ENCODE assay signal across 8 cellular contexts in the genomic region with DNA sequence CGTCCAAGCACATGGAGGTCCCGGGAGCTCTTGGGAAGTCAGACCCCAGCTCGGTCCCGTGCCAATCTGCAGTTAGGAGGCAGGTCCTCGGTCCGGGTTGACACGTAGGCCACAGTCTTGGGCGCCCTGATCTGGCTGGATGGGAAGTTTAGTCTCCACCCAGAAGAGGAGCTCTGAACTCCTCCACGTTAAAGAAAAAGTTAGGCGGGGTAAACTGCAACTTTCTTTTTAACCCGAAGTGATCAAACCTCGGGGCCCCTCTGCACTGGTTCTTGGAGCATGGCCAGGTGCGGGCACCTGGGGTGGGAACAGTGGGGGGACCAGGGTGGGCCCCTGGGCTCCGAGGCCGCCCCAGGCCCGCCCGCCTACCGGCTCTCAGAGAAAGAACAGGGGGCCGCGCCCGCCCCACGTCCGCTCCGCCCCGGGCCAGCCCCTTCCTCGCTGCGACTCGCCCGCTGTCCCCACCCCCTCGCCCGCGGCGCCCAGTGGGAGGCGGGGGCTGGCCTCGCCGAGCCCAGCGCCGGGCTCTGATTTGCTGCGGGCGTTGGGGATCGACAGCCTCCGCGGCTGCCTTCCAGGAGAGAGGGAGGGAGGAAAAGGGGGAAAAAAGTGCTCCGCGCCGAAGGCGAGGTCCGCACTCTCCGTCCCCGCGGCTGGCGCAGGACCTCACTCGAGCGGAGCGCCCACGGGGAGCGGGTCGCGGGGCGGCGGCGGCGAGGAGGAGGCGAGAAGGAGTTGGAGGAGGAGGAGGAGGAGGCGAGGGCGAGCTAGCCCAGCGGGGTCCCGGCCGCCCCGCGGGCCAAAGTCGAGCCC. TPM values are rescaled to one million over a fixed set of nuclear protein-coding genes. Genes with fewer than 3 reads are reported as not detected.
DNase-seq lines count a peak whose midpoint lies in the region; ATAC-seq and TF ChIP-seq lines count a peak whose summit lies in the region.

A gene (plus strand): TSS at position 631 of the 813 bp plus-strand sequence. CDS start 385 bp downstream, outside the sequence.

- H3K27ac ChIP-seq in H9 (ENCODE audit: insufficient read length, low read depth, low read length) (no peak within 1 kb of the TSS), brain microvascular endothelial cell (peak within 1 kb of the TSS; percentile 52), iPS-18a (ENCODE audit: low read length) (no peak within 1 kb of the TSS)

- H4K8ac ChIP-seq in H9 (replicated peaks; ENCODE audit: insufficient read length, low read depth, low read length): no peak within 1 kb of the TSS

- H3K4ac ChIP-seq in H9 (ENCODE audit: low read depth, low read length): no peak within 1 kb of the TSS

- no peak within 1 kb of the TSS for H3K56ac ChIP-seq in H9 (ENCODE audit: insufficient read length, low read depth, low read length)

- H3K36me3 Mint-ChIP-seq in H9 (ENCODE audit: insufficient read depth in 1 of 3, low read depth in 3 of 3): no peaks in the 10 kb centered on the region; a peak in 1 of 7 replicates

- peaks cover 20 to 46% of the 10 kb centered on the region in 2 experiments for H3K4me1 Mint-ChIP-seq in H9

- H3K4me1 ChIP-seq in H9 (ENCODE audit: insufficient read depth, low read length): no peaks in the 10 kb centered on the region; the same call in 1 of the 2 replicates
- H3K4me1 ChIP-seq in iPS-18a (ENCODE audit: control insufficient read depth, low read depth, low read length): peaks cover 30% of the 10 kb centered on the region

- no peaks in the 10 kb centered on the region for H3K79me2 ChIP-seq in H9 (ENCODE audit: insufficient read depth, low read length)

- peaks cover 7% of the 10 kb centered on the region for H3K23me2 ChIP-seq in H9 (ENCODE audit: insufficient read length, low read depth, low read length, poor library complexity, severe bottlenecking)

- H3K14ac ChIP-seq in H9 (ENCODE audit: insufficient read depth, low read length): no peak within 1 kb of the TSS

- H3K9me3 ChIP-seq in H9 (ENCODE audit: control insufficient read depth, low read depth, low read length): no peaks in the 10 kb centered on the region
- H3K9me3 ChIP-seq in iPS-18a (ENCODE audit: control insufficient read depth, low read depth, low read length): no peaks in the 10 kb centered on the region

- H3K27me3 Mint-ChIP-seq in H9 (ENCODE audit: low read depth): peaks cover 30% of the 10 kb centered on the region

- no CpG with 5 or more reads among the region's 72 CpGs for WGBS in H9 (ENCODE audit: extremely low coverage, insufficient read length, low lambda C conversion rate)

- no peaks in the 10 kb centered on the region for H3K9me3 Mint-ChIP-seq in H9

- no peaks in the 10 kb centered on the region for H3K79me1 ChIP-seq in H9 (ENCODE audit: insufficient read depth, low read depth, low read length, poor library complexity, severe bottlenecking)

- H3K23ac ChIP-seq in H9 (ENCODE audit: insufficient read length, low read depth, low read length): no peak within 1 kb of the TSS

- H2AK5ac ChIP-seq in H9 (ENCODE audit: insufficient read length, low read length): no peak within 1 kb of the TSS

- ATAC-seq in sciatic nerve (peak; percentile 82), HG02938 (IDR thresholded peaks at IDR 0.05; ENCODE audit: unreplicated experiment) (no peak), GM21717 (IDR thresholded peaks at IDR 0.05; ENCODE audit: unreplicated experiment) (no peak)

- H4K20me1 ChIP-seq in H9 (ENCODE audit: control insufficient read depth, insufficient read depth, insufficient read length): no peaks in the 10 kb centered on the region

- in situ Hi-C loops in brain microvascular endothelial cell (cut with HindIII; ENCODE audit: low pct_ligation_motif_present, low sequenced_read_pairs): loop anchor here (25.0 kb wide), 1 partner anchor 154 kb away; no protein-coding TSS in a partner anchor

- H2AFZ ChIP-seq in H9 (ENCODE audit: low read length): no peak within 1 kb of the TSS

- intact Hi-C loops in sciatic nerve (cut with DNase I): loop anchor here (10.0 kb wide), 1 partner anchor 187 kb away; no protein-coding TSS in a partner anchor

- H2BK15ac ChIP-seq in H9 (ENCODE audit: low read depth, low read length): no peak within 1 kb of the TSS

- H2BK5ac ChIP-seq in H9 (ENCODE audit: insufficient read length, low read length): no peak within 1 kb of the TSS

- TF ChIP-seq CTCF in H9 (conservative IDR thresholded peaks at IDR 0.05) (0 out of 3 replicates have a peak, but pooled peaks have one; percentile 22), brain microvascular endothelial cell (IDR thresholded peaks at IDR 0.05; ENCODE audit: low read depth, low read length, missing control alignments) (peak; percentile 8)

- no peak within 1 kb of the TSS for H2BK120ac ChIP-seq in H9 (ENCODE audit: low read depth, low read length, poor library complexity, severe bottlenecking)

- H2BK20ac ChIP-seq in H9 (ENCODE audit: low read depth, low read length, poor library complexity, severe bottlenecking): no peak within 1 kb of the TSS

- no peak within 1 kb of the TSS for H2BK12ac ChIP-seq in H9 (ENCODE audit: insufficient read length, low read depth, low read length)

- no peak within 1 kb of the TSS for H4K5ac ChIP-seq in H9 (ENCODE audit: insufficient read length, low read depth, low read length)

- H3K4me2 ChIP-seq in H9 (ENCODE audit: insufficient read depth, insufficient read length, low read length): peak within 1 kb of the TSS; percentile 65

- no peak within 1 kb of the TSS for H4K91ac ChIP-seq in H9 (ENCODE audit: insufficient read length, low read depth, low read length)

- H3K4me3 ChIP-seq in brain microvascular endothelial cell (ENCODE audit: low read depth, low read length) (peak within 1 kb of the TSS; percentile 96), iPS-18a (ENCODE audit: low read length) (peak within 1 kb of the TSS; percentile 58)

- peak; percentile 92 for DNase-seq in H9
- peak; percentile 23 for DNase-seq in SK-N-DZ (ENCODE audit: low spot score)
- peak; percentile 87 for DNase-seq in brain microvascular endothelial cell
- peak; percentile 95 for DNase-seq in sciatic nerve (ENCODE audit: low spot score)
- no peak for DNase-seq in HPDE6-E6E7 (ENCODE audit: extremely low spot score)

- peaks cover 14% of the 10 kb centered on the region for H3K36me3 ChIP-seq in brain microvascular endothelial cell (replicated peaks)
- no peaks in the 10 kb centered on the region for H3K36me3 ChIP-seq in iPS-18a (ENCODE audit: control insufficient read depth, low read depth, low read length)

- H3K4me3 Mint-ChIP-seq in H9: peak within 1 kb of the TSS; percentile 81 to 86

- H3K27me3 ChIP-seq in H9 (ENCODE audit: insufficient read depth, low read length): no peaks in the 10 kb centered on the region; the same call in 1 of the 2 replicates
- no peaks in the 10 kb centered on the region for H3K27me3 ChIP-seq in brain microvascular endothelial cell (replicated peaks)
- H3K27me3 ChIP-seq in iPS-18a (ENCODE audit: control insufficient read depth, insufficient read depth, low read length): peaks cover 15% of the 10 kb centered on the region

- no peak within 1 kb of the TSS for H3T11ph ChIP-seq in H9 (ENCODE audit: low read length)

- H3K9ac ChIP-seq in H9 (ENCODE audit: extremely low read depth, insufficient read length, low read length) (no peak within 1 kb of the TSS), iPS-18a (ENCODE audit: low read length) (peak within 1 kb of the TSS; percentile 25)

- no peak within 1 kb of the TSS for H3K18ac ChIP-seq in H9 (ENCODE audit: insufficient read length, low read depth, low read length)

- H3K27ac Mint-ChIP-seq in H9: no peak within 1 kb of the TSS

RNA-seq across cellular contexts. Expression of the gene that starts here (rescaled TPM):
- total RNA-seq in H9 (2021): 8.6 and 9.5 TPM in 2 replicates
- not detected in 2 replicates for polyA plus RNA-seq in SK-N-DZ (2014; cell fraction: cytosol; rRNA removed)
- polyA plus RNA-seq in SK-N-DZ (2014; cell fraction: nucleus; rRNA removed): not detected in 2 replicates
- 79.4 TPM for total RNA-seq in sciatic nerve
